In genomic region chr6:18153311-18153703, GRCh38 we compare ENCODE assay signal across 1 cellular context.
TF ChIP-seq lines count a peak whose summit lies in the region.

No MANE protein-coding gene starts in this region.

TF ChIP-seq in liver, 16 proteins besides CTCF, POLR2A, EP300 and RAD21 (continued from another document):
- TF ChIP-seq ZBTB33 (IDR thresholded peaks at IDR 0.05) (no peak), TAF1 (conservative IDR thresholded peaks at IDR 0.05) (peak; percentile 96), REST (IDR thresholded peaks at IDR 0.05) (peak; percentile 96), YY1 (IDR thresholded peaks at IDR 0.05) (peak; percentile 72), ATF3 (IDR thresholded peaks at IDR 0.05) (no peak), MAX (IDR thresholded peaks at IDR 0.05) (no peak), FOXA2 (IDR thresholded peaks at IDR 0.05) (peak; percentile 41), JUND (IDR thresholded peaks at IDR 0.05) (no peak), GABPA (IDR thresholded peaks at IDR 0.05 in 1 of 2, conservative IDR thresholded peaks at IDR 0.05 in 1 of 2) (peak in 1 of 2 donors; percentile 15), SP1 (IDR thresholded peaks at IDR 0.05) (peak; percentile 66), RXRA (IDR thresholded peaks at IDR 0.05) (peak; percentile 29 to 43), FOXA1 (IDR thresholded peaks at IDR 0.05) (no peak), HNF4A (conservative IDR thresholded peaks at IDR 0.05) (peak in 1 of 2 donors; percentile 36)
